In genomic region chr11:129247129-129247528, GRCh38 we compare ENCODE assay signal across 1 cellular context.
TF ChIP-seq lines count a peak whose summit lies in the region.

No MANE protein-coding gene starts in this region.

TF ChIP-seq in HCT116, 20 proteins besides CTCF, POLR2A, EP300 and RAD21 (continued from another document):
- TF ChIP-seq EGR1 (IDR thresholded peaks at IDR 0.05; ENCODE audit: low read depth) (no peak), CBX3 (IDR thresholded peaks at IDR 0.05; ENCODE audit: low read depth) (0 out of 2 replicates have a peak, but pooled peaks have one; percentile 16), TCF7L2 (IDR thresholded peaks at IDR 0.05; ENCODE audit: borderline replicate concordance, extremely low read depth, insufficient read depth, insufficient read length) (peak; percentile 16), FOSL1 (IDR thresholded peaks at IDR 0.05; ENCODE audit: low read depth) (peak; percentile 35; the same call in 1 of the 2 replicates), EZH2 (IDR thresholded peaks at IDR 0.05) (no peak), JUND (IDR thresholded peaks at IDR 0.05) (peak; percentile 39; the same call in 1 of the 2 replicates), ZFX (IDR thresholded peaks at IDR 0.05) (no peak), SRF (IDR thresholded peaks at IDR 0.05; ENCODE audit: low read depth) (no peak), SP1 (IDR thresholded peaks at IDR 0.05; ENCODE audit: low read depth) (peak; percentile 43; the same call in 1 of the 2 replicates), ELF1 (IDR thresholded peaks at IDR 0.05; ENCODE audit: borderline replicate concordance, low read depth) (no peak), YY1 (IDR thresholded peaks at IDR 0.05; ENCODE audit: extremely low read depth, insufficient replicate concordance, low read depth, low read length) (no peak)
- TF ChIP-seq, protein P1, sequence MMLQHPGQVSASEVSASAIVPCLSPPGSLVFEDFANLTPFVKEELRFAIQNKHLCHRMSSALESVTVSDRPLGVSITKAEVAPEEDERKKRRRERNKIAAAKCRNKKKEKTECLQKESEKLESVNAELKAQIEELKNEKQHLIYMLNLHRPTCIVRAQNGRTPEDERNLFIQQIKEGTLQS (IDR thresholded peaks at IDR 0.05), result no peak
- TF ChIP-seq, protein P2, sequence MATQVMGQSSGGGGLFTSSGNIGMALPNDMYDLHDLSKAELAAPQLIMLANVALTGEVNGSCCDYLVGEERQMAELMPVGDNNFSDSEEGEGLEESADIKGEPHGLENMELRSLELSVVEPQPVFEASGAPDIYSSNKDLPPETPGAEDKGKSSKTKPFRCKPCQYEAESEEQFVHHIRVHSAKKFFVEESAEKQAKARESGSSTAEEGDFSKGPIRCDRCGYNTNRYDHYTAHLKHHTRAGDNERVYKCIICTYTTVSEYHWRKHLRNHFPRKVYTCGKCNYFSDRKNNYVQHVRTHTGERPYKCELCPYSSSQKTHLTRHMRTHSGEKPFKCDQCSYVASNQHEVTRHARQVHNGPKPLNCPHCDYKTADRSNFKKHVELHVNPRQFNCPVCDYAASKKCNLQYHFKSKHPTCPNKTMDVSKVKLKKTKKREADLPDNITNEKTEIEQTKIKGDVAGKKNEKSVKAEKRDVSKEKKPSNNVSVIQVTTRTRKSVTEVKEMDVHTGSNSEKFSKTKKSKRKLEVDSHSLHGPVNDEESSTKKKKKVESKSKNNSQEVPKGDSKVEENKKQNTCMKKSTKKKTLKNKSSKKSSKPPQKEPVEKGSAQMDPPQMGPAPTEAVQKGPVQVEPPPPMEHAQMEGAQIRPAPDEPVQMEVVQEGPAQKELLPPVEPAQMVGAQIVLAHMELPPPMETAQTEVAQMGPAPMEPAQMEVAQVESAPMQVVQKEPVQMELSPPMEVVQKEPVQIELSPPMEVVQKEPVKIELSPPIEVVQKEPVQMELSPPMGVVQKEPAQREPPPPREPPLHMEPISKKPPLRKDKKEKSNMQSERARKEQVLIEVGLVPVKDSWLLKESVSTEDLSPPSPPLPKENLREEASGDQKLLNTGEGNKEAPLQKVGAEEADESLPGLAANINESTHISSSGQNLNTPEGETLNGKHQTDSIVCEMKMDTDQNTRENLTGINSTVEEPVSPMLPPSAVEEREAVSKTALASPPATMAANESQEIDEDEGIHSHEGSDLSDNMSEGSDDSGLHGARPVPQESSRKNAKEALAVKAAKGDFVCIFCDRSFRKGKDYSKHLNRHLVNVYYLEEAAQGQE (IDR thresholded peaks at IDR 0.05; ENCODE audit: low read depth), result no peak
